In genomic region chr2:20123871-20124594, GRCh38 we compare ENCODE assay signal across 22 cellular contexts.
"Had no signal": no experiment of that assay in that cellular context is flagged by ENCODE, and none has a peak within 500 bp of the region (broad histone marks: within the 10 kb centered on the region; RNA-seq: fewer than 3 reads in every experiment).

No MANE protein-coding gene starts in this region.

- FAIRE-seq: astrocyte had no signal

- H3K9me3 ChIP-seq: SJCRH30 had no signal

- DNase-seq: activated CD4-positive, alpha-beta memory T cell treated with anti-CD3 and anti-CD28 coated beads, Interleukin-2, amount 10 ng/mL, durations not matched to agents 7 days and 5 days; activated CD4-positive, alpha-beta T cell treated with anti-CD3 and anti-CD28 coated beads for 36 hours; activated CD4-positive, alpha-beta T cell treated with anti-CD3 and anti-CD28 coated beads, Interleukin-2, amount 50 U/mL, for 1 hour; activated CD4-positive, CD25-positive, alpha-beta regulatory T cell; activated gamma-delta T cell; activated naive CD4-positive, alpha-beta T cell treated with anti-CD3 and anti-CD28 coated beads for 36 hours; activated T-cell treated with anti-CD3 and anti-CD28 coated beads for 4 hours; activated T-cell treated with anti-CD3 and anti-CD28 coated beads, Interleukin-2, amount 50 U/mL, for 48 hours; amygdala; Kasumi-1; NCI-H1048; NCI-H1930; NCI-H2171 treated with DMSO at 0.1 percent for 48 hours; NCI-H226; NCI-H526; NCI-H774; SJCRH30; T-helper 17 cell; T-helper 9 cell had no signal

- H3K4me3 ChIP-seq: SJCRH30 had no signal

- H3K4me1 ChIP-seq: SJCRH30 had no signal

- H3K27ac ChIP-seq: SJCRH30 had no signal

- ATAC-seq: activated CD4-positive, alpha-beta T cell treated with anti-CD3 and anti-CD28 coated beads for 36 hours; activated T-helper 17 cell treated with anti-CD3 and anti-CD28 coated beads, Interleukin-2, amount 50 U/mL, for 72 hours; Right ventricle myocardium inferior; T-helper 17 cell had no signal

- H3K27me3 ChIP-seq: SJCRH30 had no signal

- H3K36me3 ChIP-seq: SJCRH30 had no signal
